In the genomic region with DNA sequence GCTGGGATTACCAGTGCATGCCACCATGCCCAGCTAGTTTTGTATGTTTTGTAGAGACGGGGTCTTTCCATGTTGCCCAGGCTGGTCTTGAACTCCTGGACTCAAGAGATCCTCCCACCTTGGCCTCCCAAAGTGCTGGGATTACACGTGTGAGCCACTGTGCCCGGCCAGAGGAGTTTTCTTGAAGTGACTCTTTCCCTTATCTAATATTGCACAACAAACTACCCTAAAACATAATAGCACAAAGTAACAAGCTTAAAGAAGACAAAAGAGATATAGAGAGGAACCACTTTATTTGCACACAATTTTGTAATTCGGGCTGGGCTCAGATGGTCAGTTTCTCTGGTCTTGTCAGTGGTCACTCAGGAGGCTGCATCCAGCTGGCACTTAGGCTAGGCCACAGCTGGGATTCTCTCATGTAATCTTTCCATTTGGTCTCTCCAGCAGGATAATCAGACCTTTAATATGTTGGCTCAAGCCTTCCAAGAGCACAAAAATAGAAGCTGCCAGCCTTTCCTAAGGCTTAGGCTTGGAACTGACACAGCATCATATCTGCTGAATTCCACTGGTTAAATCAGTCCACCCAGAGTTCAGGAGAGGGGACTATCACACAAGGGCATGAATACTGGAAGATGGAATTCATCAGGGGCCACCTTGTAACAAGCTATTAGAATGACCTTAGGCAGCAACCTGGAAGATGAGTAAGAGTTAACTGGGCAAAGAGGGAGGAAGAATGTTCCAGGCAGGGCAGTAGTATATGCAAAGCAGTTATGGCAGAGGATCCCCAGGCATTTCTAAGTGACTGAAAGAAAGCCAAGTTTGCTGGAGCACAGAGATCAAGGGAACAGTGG, we compare ENCODE assay signal across 12 cellular contexts. TPM values are rescaled to one million over a fixed set of nuclear protein-coding genes. Genes with fewer than 3 reads are reported as not detected.
A peak's percentile ranks its signal among the peaks of the same experiment; 100 is the strongest.
DNase-seq lines count a peak whose midpoint lies in the region; ATAC-seq, FAIRE-seq and TF ChIP-seq lines count a peak whose summit lies in the region.
"Had no signal": no experiment of that assay in that cellular context is flagged by ENCODE, and none has a peak within 500 bp of the region (broad histone marks: within the 10 kb centered on the region; RNA-seq: fewer than 3 reads in every experiment).

No MANE protein-coding gene starts in this region.

- WGBS in A549 (ENCODE audit: missing lambda C conversion rate) = 93% methylated on average over 3 of the region's 4 CpGs

- no peaks in the 10 kb centered on the region for H3K9me3 ChIP-seq in A549
- H3K9me3 ChIP-seq in adipocyte (ENCODE audit: control insufficient read depth, low read length) = no peaks in the 10 kb centered on the region

- no peak for TF ChIP-seq RAD21 in A549 (conservative IDR thresholded peaks at IDR 0.05 in 1 of 2, IDR thresholded peaks at IDR 0.05 in 1 of 2)

- H3K36me3 Mint-ChIP-seq in nephron (ENCODE audit: low read depth) = no peaks in the 10 kb centered on the region

- TF ChIP-seq CTCF in A549 (IDR thresholded peaks at IDR 0.05) (no peak), fibroblast of villous mesenchyme (IDR thresholded peaks at IDR 0.05; ENCODE audit: insufficient read depth, low read depth, low read length) (no peak), nephron (IDR thresholded peaks at IDR 0.05; ENCODE audit: unreplicated experiment in 3 of 3) (no peak)

- ATAC-seq in A549 (peak in 1 of 2 experiments; percentile 60; a peak in 3 of 6 replicates), GM21423 (IDR thresholded peaks at IDR 0.05; ENCODE audit: unreplicated experiment) (no peak), GM18858 (IDR thresholded peaks at IDR 0.05; ENCODE audit: unreplicated experiment) (no peak)

- H3K9me3 Mint-ChIP-seq in nephron = no peaks in the 10 kb centered on the region
- H3K9me3 Mint-ChIP-seq: dendritic cell treated with granulocyte-macrophage colony-stimulating factor and Interleukin-4, amounts not matched to agents 40 ng/mL and 50 ng/mL, for 4 days; H9 had no signal

- peak overlapping the region in 1 of 3 experiments; percentile 29 for H3K4me3 Mint-ChIP-seq in nephron
- H3K4me3 Mint-ChIP-seq: dendritic cell treated with granulocyte-macrophage colony-stimulating factor and Interleukin-4, amounts not matched to agents 40 ng/mL and 50 ng/mL, for 4 days; H9 had no signal

- H3K36me3 ChIP-seq in adipocyte (ENCODE audit: control insufficient read depth, insufficient read depth, low read length, severe bottlenecking) = no peaks in the 10 kb centered on the region
- H3K36me3 ChIP-seq: WERI-Rb-1 had no signal

- H3K4me3 ChIP-seq in A549 = no peak overlapping the region
- no peak overlapping the region for H3K4me3 ChIP-seq in adipocyte (ENCODE audit: low read length)
- no peak overlapping the region for H3K4me3 ChIP-seq in fibroblast of villous mesenchyme (ENCODE audit: low read depth, low read length)

- FAIRE-seq in A549 (lab: Jason Lieb, UNC) = no peak
- FAIRE-seq: G401.6 had no signal

- no peak overlapping the region; the same call in 2 of the 3 replicates for H3K4me2 ChIP-seq in A549

- CTCF ChIA-PET in A549 (lab: Yijun Ruan, JAX) = interaction anchor here (0.7 kb wide), 1 partner anchor 218 kb away, joined by 3 read pairs; no protein-coding TSS in a partner anchor

- POLR2A ChIA-PET in A549 (lab: Yijun Ruan, JAX) = interaction anchor here (0.7 to 1.2 kb wide), 2 partner anchors 12 to 57 kb away, joined by 6 to 7 read pairs; partner anchors contain the start of gene PNRC1

- TF ChIP-seq EP300 in A549 (IDR thresholded peaks at IDR 0.05) = no peak

- H3K4me1 Mint-ChIP-seq in nephron = peaks cover 45% of the 10 kb centered on the region

- H3K4me1 ChIP-seq in A549 = peaks cover 25% of the 10 kb centered on the region
- H3K4me1 ChIP-seq in adipocyte (ENCODE audit: control insufficient read depth, insufficient read depth, low read length) = peaks cover 33% of the 10 kb centered on the region

- no peak for TF ChIP-seq POLR2A in A549 (IDR thresholded peaks at IDR 0.05; ENCODE audit: low read length)

- H3K27ac Mint-ChIP-seq in nephron = peak overlapping the region; percentile 50 to 75 (median 64)
- H3K27ac Mint-ChIP-seq: dendritic cell treated with granulocyte-macrophage colony-stimulating factor and Interleukin-4, amounts not matched to agents 40 ng/mL and 50 ng/mL, for 4 days; H9 had no signal

- DNase-seq in A549 (ENCODE audit: low read depth in 1 of 2, low spot score in 1 of 2) = no peak
- DNase-seq in adipocyte (ENCODE audit: low read depth) = peak; percentile 37
- DNase-seq in fibroblast of villous mesenchyme (ENCODE audit: low read depth) = peak; percentile 9
- no peak for DNase-seq in GM19240 (ENCODE audit: insufficient read length, low spot score)
- no peak for DNase-seq in stimulated activated CD4-positive, alpha-beta T cell treated with anti-CD3 and anti-CD28 coated beads, Interleukin-4, amount 100 ng/mL, for 1 hour
- DNase-seq: H9, WERI-Rb-1 had no signal

- peak overlapping the region; percentile 43 for H3K9ac ChIP-seq in adipocyte (ENCODE audit: low read length)

- peaks cover 10% of the 10 kb centered on the region for H3K27me3 Mint-ChIP-seq in nephron (ENCODE audit: low read depth)
- H3K27me3 Mint-ChIP-seq: dendritic cell treated with granulocyte-macrophage colony-stimulating factor and Interleukin-4, amounts not matched to agents 40 ng/mL and 50 ng/mL, for 4 days had no signal

- peak overlapping the region; percentile 30 to 64; a peak in 1 of 6 replicates for H3K27ac ChIP-seq in A549
- H3K27ac ChIP-seq: WERI-Rb-1 had no signal

- H3K27me3 ChIP-seq in adipocyte (replicated peaks; ENCODE audit: control insufficient read depth, insufficient read depth, low read length) = no peaks in the 10 kb centered on the region

TF ChIP-seq in A549, 52 proteins besides CTCF, POLR2A, EP300 and RAD21:
- TF ChIP-seq, protein P1, sequence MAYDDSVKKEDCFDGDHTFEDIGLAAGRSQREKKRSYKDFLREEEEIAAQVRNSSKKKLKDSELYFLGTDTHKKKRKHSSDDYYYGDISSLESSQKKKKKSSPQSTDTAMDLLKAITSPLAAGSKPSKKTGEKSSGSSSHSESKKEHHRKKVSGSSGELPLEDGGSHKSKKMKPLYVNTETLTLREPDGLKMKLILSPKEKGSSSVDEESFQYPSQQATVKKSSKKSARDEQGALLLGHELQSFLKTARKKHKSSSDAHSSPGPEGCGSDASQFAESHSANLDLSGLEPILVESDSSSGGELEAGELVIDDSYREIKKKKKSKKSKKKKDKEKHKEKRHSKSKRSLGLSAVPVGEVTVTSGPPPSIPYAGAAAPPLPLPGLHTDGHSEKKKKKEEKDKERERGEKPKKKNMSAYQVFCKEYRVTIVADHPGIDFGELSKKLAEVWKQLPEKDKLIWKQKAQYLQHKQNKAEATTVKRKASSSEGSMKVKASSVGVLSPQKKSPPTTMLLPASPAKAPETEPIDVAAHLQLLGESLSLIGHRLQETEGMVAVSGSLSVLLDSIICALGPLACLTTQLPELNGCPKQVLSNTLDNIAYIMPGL (CRISPR knock-in tag; IDR thresholded peaks at IDR 0.05; ENCODE audit: borderline replicate concordance) = no peak
- TF ChIP-seq ATOH8 (CRISPR knock-in tag; IDR thresholded peaks at IDR 0.05; ENCODE audit: low read depth) (no peak), SMC3 (IDR thresholded peaks at IDR 0.05) (no peak), MAZ (IDR thresholded peaks at IDR 0.05; ENCODE audit: borderline replicate concordance, low read depth, low read length) (no peak), CHD4 (IDR thresholded peaks at IDR 0.05; ENCODE audit: borderline replicate concordance) (no peak), NR3C1 (IDR thresholded peaks at IDR 0.05) (no peak)
- TF ChIP-seq, protein P2, sequence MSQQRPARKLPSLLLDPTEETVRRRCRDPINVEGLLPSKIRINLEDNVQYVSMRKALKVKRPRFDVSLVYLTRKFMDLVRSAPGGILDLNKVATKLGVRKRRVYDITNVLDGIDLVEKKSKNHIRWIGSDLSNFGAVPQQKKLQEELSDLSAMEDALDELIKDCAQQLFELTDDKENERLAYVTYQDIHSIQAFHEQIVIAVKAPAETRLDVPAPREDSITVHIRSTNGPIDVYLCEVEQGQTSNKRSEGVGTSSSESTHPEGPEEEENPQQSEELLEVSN (IDR thresholded peaks at IDR 0.05; ENCODE audit: borderline replicate concordance, low read depth) = no peak

RNA-seq across cellular contexts. Expression of gene PNRC1, which starts 56.7 kb away (rescaled TPM):
- polyA plus RNA-seq in A549 (2011; rRNA removed) = 27.2 and 28.3 TPM in 2 replicates
- 6.1 and 8.8 TPM in 2 replicates for polyA plus RNA-seq in A549 (2012; cell fraction: cytosol; rRNA removed)
- 7.5 and 12.5 TPM in 2 replicates for polyA plus RNA-seq in A549 (2012; cell fraction: nucleus; rRNA removed)
- 25.6 to 38.2 TPM (median 37.8 TPM) in 3 replicates for polyA plus RNA-seq in A549 (2017; fragmentation: RNase III; extraction: RNeasy Plus Mini Kit Qiagen cat#74134 plus additional on column Dnase treatment)
- 16.0 and 26.3 TPM in 2 replicates for polyA minus RNA-seq in A549 (2011; rRNA and poly(A)+ RNA removed)
- 38.7 and 46.2 TPM in 2 replicates for total RNA-seq in fibroblast of villous mesenchyme

Comparison
In these comparisons a context has a peak if more than half of its experiments do, and no peak if none do; other contexts are left out.
1. DNase-seq: peak in adipocyte (single experiment) and fibroblast of villous mesenchyme (single experiment); none in A549 (0 of 2), GM19240 (single experiment) and stimulated activated CD4-positive, alpha-beta T cell treated with anti-CD3 and anti-CD28 coated beads, Interleukin-4, amount 100 ng/mL, for 1 hour (single experiment).